ENCODE assay signal across 9 cellular contexts in genomic region chr20:25864986-25865714, GRCh38.
DNase-seq lines count a peak whose midpoint lies in the region; ATAC-seq, FAIRE-seq and TF ChIP-seq lines count a peak whose summit lies in the region.
"Had no signal": no experiment of that assay in that cellular context is flagged by ENCODE, and none has a peak within 500 bp of the region (broad histone marks: within the 10 kb centered on the region; RNA-seq: fewer than 3 reads in every experiment).

No MANE protein-coding gene starts in this region.

- peak overlapping the region; percentile 90 for H2AFZ ChIP-seq in astrocyte (ENCODE audit: low read depth, low read length)

- H3K4me3 ChIP-seq in astrocyte (ENCODE audit: insufficient read depth, low read depth, low read length) (peak overlapping the region; percentile 44), left lung (peak overlapping the region; percentile 9 to 24), thoracic aorta (peak overlapping the region; percentile 66)

- peaks cover 55% of the 10 kb centered on the region for H3K4me1 Mint-ChIP-seq in activated T-cell treated with anti-CD3 and anti-CD28 coated beads, Interleukin-2, amount 50 U/mL, for 24 hours (ENCODE audit: low read depth)
- peaks cover 3% of the 10 kb centered on the region for H3K4me1 Mint-ChIP-seq in astrocyte (ENCODE audit: low read depth, unreplicated experiment)

- TF ChIP-seq CTCF in astrocyte (IDR thresholded peaks at IDR 0.05; ENCODE audit: insufficient read depth, low read depth, low read length) (no peak), left lung (IDR thresholded peaks at IDR 0.05) (no peak), thoracic aorta (IDR thresholded peaks at IDR 0.05) (no peak)

- H3K9me3 Mint-ChIP-seq in activated T-cell treated with anti-CD3 and anti-CD28 coated beads, Interleukin-2, amount 50 U/mL, for 24 hours: no peaks in the 10 kb centered on the region
- H3K9me3 Mint-ChIP-seq in astrocyte (ENCODE audit: unreplicated experiment): peaks cover 9% of the 10 kb centered on the region

- H3K27me3 Mint-ChIP-seq in activated T-cell treated with anti-CD3 and anti-CD28 coated beads, Interleukin-2, amount 50 U/mL, for 24 hours: peaks cover 84% of the 10 kb centered on the region
- H3K27me3 Mint-ChIP-seq in astrocyte (ENCODE audit: low read depth, unreplicated experiment): peaks cover 70% of the 10 kb centered on the region

- no peak overlapping the region for H3K27ac Mint-ChIP-seq in activated T-cell treated with anti-CD3 and anti-CD28 coated beads, Interleukin-2, amount 50 U/mL, for 24 hours
- H3K27ac Mint-ChIP-seq in astrocyte (ENCODE audit: unreplicated experiment): peak overlapping the region; percentile 84

- H3K9ac ChIP-seq in astrocyte (ENCODE audit: low read length): peak overlapping the region; percentile 33

- peaks cover 35% of the 10 kb centered on the region for H3K27me3 ChIP-seq in astrocyte (ENCODE audit: insufficient read depth, low read length)
- peaks cover 0 to 87% of the 10 kb centered on the region in 2 donors for H3K27me3 ChIP-seq in left lung
- H3K27me3 ChIP-seq in thoracic aorta (replicated peaks; ENCODE audit: insufficient read depth): no peaks in the 10 kb centered on the region

- H4K20me1 ChIP-seq in astrocyte (ENCODE audit: insufficient read depth, low read length): peaks cover 8% of the 10 kb centered on the region

- H3K27ac ChIP-seq in astrocyte (ENCODE audit: low read depth, low read length) (no peak overlapping the region), left lung (no peak overlapping the region), thoracic aorta (no peak overlapping the region)

- no peak for DNase-seq in activated T-cell treated with anti-CD3 and anti-CD28 coated beads, Interleukin-2, amount 50 U/mL, for 24 hours
- DNase-seq in activated T-cell treated with anti-CD3 and anti-CD28 coated beads for 4 hours: no peak
- no peak for DNase-seq in astrocyte (ENCODE audit: low read depth)
- DNase-seq in left lung: peak in 1 of 2 donors; percentile 59
- DNase-seq in thoracic aorta (ENCODE audit: low spot score): no peak
- DNase-seq in retina: no peak
- no peak for DNase-seq in kidney tubule cell (ENCODE audit: low spot score)
- DNase-seq in NCI-H1436 (lab: John Stamatoyannopoulos, UW): no peak
- DNase-seq: NCI-H2029 treated with DMSO at 0.1 percent for 48 hours had no signal

- peak overlapping the region; percentile 63 for H3K4me3 Mint-ChIP-seq in activated T-cell treated with anti-CD3 and anti-CD28 coated beads, Interleukin-2, amount 50 U/mL, for 24 hours
- peak overlapping the region; percentile 73 for H3K4me3 Mint-ChIP-seq in astrocyte (ENCODE audit: unreplicated experiment)

- H3K9me3 ChIP-seq in astrocyte (ENCODE audit: insufficient read depth, low read depth, low read length) (no peaks in the 10 kb centered on the region), left lung (no peaks in the 10 kb centered on the region), thoracic aorta (no peaks in the 10 kb centered on the region)

- H3K79me2 ChIP-seq in astrocyte (ENCODE audit: insufficient read depth, low read length): no peaks in the 10 kb centered on the region

- H3K36me3 ChIP-seq in astrocyte (ENCODE audit: insufficient read depth, low read length) (no peaks in the 10 kb centered on the region), left lung (no peaks in the 10 kb centered on the region), thoracic aorta (no peaks in the 10 kb centered on the region)

- no peaks in the 10 kb centered on the region for H3K36me3 Mint-ChIP-seq in activated T-cell treated with anti-CD3 and anti-CD28 coated beads, Interleukin-2, amount 50 U/mL, for 24 hours (ENCODE audit: low read depth)
- no peaks in the 10 kb centered on the region for H3K36me3 Mint-ChIP-seq in astrocyte (ENCODE audit: low read depth, unreplicated experiment)

- ATAC-seq in left lung: no peak
- no peak for ATAC-seq in thoracic aorta (ENCODE audit: insufficient number of reproducible peaks, low FRiP score, low read depth)

- FAIRE-seq in astrocyte (lab: Jason Lieb, UNC): no peak

- intact Hi-C loops in left lung (cut with DNase I): no loop called here

- peak overlapping the region; percentile 91 for H3K4me2 ChIP-seq in astrocyte (ENCODE audit: low read length)

- H3K4me1 ChIP-seq in astrocyte (ENCODE audit: insufficient read depth, low read length) (peaks cover 15% of the 10 kb centered on the region), left lung (peaks cover 10 to 26% of the 10 kb centered on the region in 2 donors), thoracic aorta (ENCODE audit: control insufficient read depth in 1 of 2, low read depth in 2 of 2) (peaks cover 14 to 31% of the 10 kb centered on the region in 2 donors)
